In the genomic region with DNA sequence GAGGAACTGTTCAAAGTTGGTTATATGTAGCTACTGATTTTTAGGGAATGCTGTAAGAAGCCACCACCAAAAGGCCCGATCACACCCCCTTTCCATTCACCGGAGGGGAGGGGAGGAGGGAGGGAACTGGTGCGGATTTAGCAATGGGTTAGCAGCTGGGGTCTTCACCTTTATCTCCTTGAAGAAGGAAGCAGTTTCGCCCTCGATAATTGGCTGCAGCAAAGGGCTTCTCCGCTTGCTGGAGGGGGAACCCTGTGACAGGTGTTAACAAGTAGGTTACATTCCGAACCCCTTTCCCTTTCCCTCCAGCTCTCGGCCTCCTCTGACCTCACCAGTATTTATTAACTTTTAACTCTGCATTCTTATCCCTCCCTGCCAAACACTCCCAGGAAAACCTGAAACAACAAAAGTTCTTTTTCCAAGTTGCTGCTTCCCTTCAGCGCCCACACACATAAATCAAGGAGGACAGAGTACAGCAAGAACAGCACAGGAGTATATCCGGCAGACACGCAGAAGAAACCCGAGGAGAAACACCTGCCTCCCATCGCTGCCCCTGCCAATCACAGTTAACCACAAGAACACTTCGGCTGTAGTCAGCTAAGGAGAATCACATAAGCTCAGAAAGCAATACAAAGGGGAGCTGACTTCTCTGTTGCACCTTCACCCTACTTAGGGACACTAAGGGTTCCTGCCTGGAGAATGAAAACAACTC, we compare ENCODE assay signal across 8 cellular contexts. TPM values are rescaled to one million over a fixed set of nuclear protein-coding genes. Genes with fewer than 3 reads are reported as not detected.
DNase-seq lines count a peak whose midpoint lies in the region; ATAC-seq and TF ChIP-seq lines count a peak whose summit lies in the region.

No MANE protein-coding gene starts in this region.

- WGBS in stomach, 5 donors, result 18 to 34% (median 27%) methylated on average over 14 of the region's 14 CpGs

- CTCF ChIA-PET in RWPE1 (lab: Yijun Ruan, JAX), result interaction anchor here (0.6 to 0.7 kb wide), 2 partner anchors 81 to 324 kb away, joined by 3 to 4 read pairs; no protein-coding TSS in a partner anchor

- no peak for TF ChIP-seq POLR2A in stomach (IDR thresholded peaks at IDR 0.05)

- POLR2A ChIA-PET in RWPE1 (lab: Yijun Ruan, JAX; ENCODE audit: low non-redundant PET), result no interaction called here

- ATAC-seq in GM19043 (IDR thresholded peaks at IDR 0.05; ENCODE audit: low read depth, unreplicated experiment), result peak; percentile 97
- peak; percentile 88 for ATAC-seq in HG02840 (IDR thresholded peaks at IDR 0.05; ENCODE audit: low FRiP score, unreplicated experiment)

- DNase-seq in NCI-H524 treated with DMSO at 0.1 percent for 48 hours (lab: John Stamatoyannopoulos, UW), result peak; percentile 21
- peak; percentile 68 for DNase-seq in iPS-NIHi11 (ENCODE audit: low spot score)
- peak; percentile 44 for DNase-seq in stomach
- DNase-seq in HPDE6-E6E7 (ENCODE audit: extremely low spot score), result no peak
- DNase-seq in NCI-H82 (lab: John Stamatoyannopoulos, UW), result no peak
- DNase-seq in RWPE1 (ENCODE audit: low spot score), result no peak

- H3K9me3 ChIP-seq in stomach, result no peaks in the 10 kb centered on the region

- intact Hi-C loops in stomach (cut with DNase I; ENCODE audit: low total_unique reads), result no loop called here

- TF ChIP-seq CTCF in stomach (IDR thresholded peaks at IDR 0.05) (no peak), RWPE1 (conservative IDR thresholded peaks at IDR 0.05; ENCODE audit: low read depth) (no peak)

- TF ChIP-seq EP300 in stomach (IDR thresholded peaks at IDR 0.05), result no peak

- peak overlapping the region; percentile 57 to 78 (median 73) for H3K27ac ChIP-seq in stomach
- H3K27ac ChIP-seq in RWPE1, result no peak overlapping the region

- H3K4me1 ChIP-seq in stomach, result peaks cover 23 to 68% (median 46%) of the 10 kb centered on the region in 4 donors

- no peak overlapping the region for H3K4me3 ChIP-seq in stomach

- H3K27me3 ChIP-seq in stomach, result no peaks in the 10 kb centered on the region

- H3K36me3 ChIP-seq in stomach, result peaks cover 8 to 53% (median 29%) of the 10 kb centered on the region in 4 donors

RNA-seq across cellular contexts. Expression of a gene that starts 39.8 kb away (rescaled TPM):
- total RNA-seq in stomach, result 10 to 100 TPM in 1 of 5 donors, 1 to 10 TPM in 3, not detected in 1; 3.5 to 22.6 (median 7.5) TPM
- polyA plus RNA-seq in stomach, result 1 to 10 TPM; 3.1 to 6.3 (median 4.7) TPM

Comparison
In these comparisons a context has a peak if more than half of its experiments do, and no peak if none do; other contexts are left out.
1. DNase-seq: peak in NCI-H524 treated with DMSO at 0.1 percent for 48 hours (single experiment), iPS-NIHi11 (single experiment) and stomach (single experiment); none in HPDE6-E6E7 (single experiment), NCI-H82 (single experiment) and RWPE1 (single experiment).